Comparison of ENCODE assay signal across 8 cellular contexts in the genomic region with DNA sequence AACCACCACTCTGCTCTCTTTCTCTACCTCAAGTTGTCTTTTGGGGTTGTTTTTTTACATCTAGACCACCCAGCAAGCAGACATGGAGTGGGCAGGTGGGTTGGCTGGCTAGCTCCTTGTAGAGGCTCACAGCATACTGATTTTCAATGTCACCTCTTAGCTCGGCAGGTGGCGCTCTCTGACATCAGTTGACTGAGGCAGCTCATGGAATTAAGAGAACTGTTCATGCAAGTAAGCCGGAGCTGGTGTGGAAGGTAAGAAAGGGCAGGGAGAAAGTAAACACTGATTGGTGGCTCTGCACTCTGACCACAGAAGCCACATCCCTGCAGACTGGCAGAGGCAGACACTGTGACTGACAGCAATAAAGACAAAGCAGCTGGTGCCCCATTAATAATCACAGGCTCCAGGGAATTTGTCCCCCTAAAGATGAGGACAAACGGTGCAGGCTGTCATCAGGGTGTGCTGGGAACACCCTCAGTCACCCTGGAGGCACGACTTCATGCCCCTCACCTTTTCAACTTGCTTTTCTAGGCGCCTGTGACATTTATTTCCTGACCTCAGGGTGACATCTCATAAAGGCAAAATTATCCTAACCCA.
DNase-seq lines count a peak whose midpoint lies in the region; ATAC-seq and TF ChIP-seq lines count a peak whose summit lies in the region.

No MANE protein-coding gene starts in this region.

- TF ChIP-seq CTCF in Loucy (conservative IDR thresholded peaks at IDR 0.05; ENCODE audit: low read length) (peak; percentile 90), lower lobe of right lung (IDR thresholded peaks at IDR 0.05) (peak; percentile 34)

- H3F3A ChIP-seq in Loucy (ENCODE audit: low read depth) = no peaks in the 10 kb centered on the region

- no peak overlapping the region for H3K27ac ChIP-seq in lower lobe of right lung

- DNase-seq in DMS153 treated with DMSO at 0.1 percent for 48 hours (lab: John Stamatoyannopoulos, UW; ENCODE audit: unreplicated experiment) = peak; percentile 86
- peak; percentile 83 for DNase-seq in OCI-M1 (lab: John Stamatoyannopoulos, UW)
- DNase-seq in cerebellum (ENCODE audit: low spot score) = peak; percentile 55
- peak; percentile 57 for DNase-seq in lower lobe of right lung
- no peak for DNase-seq in OCI-M2 (lab: John Stamatoyannopoulos, UW; ENCODE audit: unreplicated experiment)

- no peak overlapping the region for H2AFZ ChIP-seq in Loucy (ENCODE audit: low read length)

- H3K9me3 ChIP-seq in Loucy (ENCODE audit: insufficient read depth, low read depth, low read length) = no peaks in the 10 kb centered on the region
- H3K9me3 ChIP-seq in lower lobe of right lung = no peaks in the 10 kb centered on the region

- no peak overlapping the region for H3K9ac ChIP-seq in Loucy (ENCODE audit: low read depth, low read length, poor library complexity, severe bottlenecking)

- intact Hi-C loops in lower lobe of right lung (cut with DNase I) = no loop called here

- no peaks in the 10 kb centered on the region for H3K9me2 ChIP-seq in Loucy (replicated peaks; ENCODE audit: low read depth, low read length)

- H4K20me1 ChIP-seq in Loucy (ENCODE audit: insufficient read depth, low read length, poor library complexity, severe bottlenecking) = no peaks in the 10 kb centered on the region

- H3K36me3 ChIP-seq in Loucy (ENCODE audit: insufficient read depth, low read length) (no peaks in the 10 kb centered on the region), lower lobe of right lung (no peaks in the 10 kb centered on the region)

- H3K4me1 ChIP-seq in Loucy (ENCODE audit: insufficient read depth, low read length, poor library complexity, severe bottlenecking) (peaks cover 5% of the 10 kb centered on the region), lower lobe of right lung (no peaks in the 10 kb centered on the region)

- ATAC-seq in GM21367 (IDR thresholded peaks at IDR 0.05; ENCODE audit: unreplicated experiment) (peak; percentile 57), lower lobe of right lung (peak; percentile 57 to 61), HG03025 (IDR thresholded peaks at IDR 0.05; ENCODE audit: low FRiP score, unreplicated experiment) (no peak)

- H3K4me3 ChIP-seq in Loucy (ENCODE audit: low read length, poor library complexity, severe bottlenecking) = no peak overlapping the region
- no peak overlapping the region for H3K4me3 ChIP-seq in lower lobe of right lung

- no peaks in the 10 kb centered on the region for H3K27me3 ChIP-seq in Loucy (ENCODE audit: insufficient read depth, low read length, poor library complexity, severe bottlenecking)
- H3K27me3 ChIP-seq in lower lobe of right lung (ENCODE audit: low read depth) = peaks cover 12% of the 10 kb centered on the region

- no peaks in the 10 kb centered on the region for H3K79me2 ChIP-seq in Loucy (ENCODE audit: insufficient read depth, low read length)

- no peak overlapping the region for H3K4me2 ChIP-seq in Loucy (ENCODE audit: low read depth, low read length, poor library complexity, severe bottlenecking)
